ENCODE assay signal across 8 cellular contexts in genomic region chr11:34916014-34916809, GRCh38. TPM values are rescaled to one million over a fixed set of nuclear protein-coding genes. Genes with fewer than 3 reads are reported as not detected.
DNase-seq lines count a peak whose midpoint lies in the region; ATAC-seq and TF ChIP-seq lines count a peak whose summit lies in the region.

Gene APIP (minus strand): TSS chr11:34916379. CDS start chr11:34916284, 95 bp downstream.
Gene PDHX (plus strand): TSS chr11:34916618. CDS start chr11:34916656, 38 bp downstream.

- POLR2A ChIA-PET in activated naive CD8-positive, alpha-beta T cell treated with anti-CD3 and anti-CD28 coated beads, Interleukin-2, amount 10 ng/mL, durations not matched to agents 7 days and 5 days (lab: Charles Lee) = interaction anchor here (0.6 to 1.3 kb wide), 5 partner anchors 9 to 320 kb away, joined by 3 to 4 read pairs (median 3); no protein-coding TSS in a partner anchor

- DNase-seq in NCI-H1417 (lab: John Stamatoyannopoulos, UW) = peak; percentile 98 to 99 (median 98)
- DNase-seq in activated naive CD8-positive, alpha-beta T cell treated with anti-CD3 and anti-CD28 coated beads, Interleukin-2, amount 10 ng/mL, durations not matched to agents 7 days and 5 days = peak; percentile 96
- DNase-seq in head of caudate nucleus = peak; percentile 92 to 99 (median 97)
- peak; percentile 99 for DNase-seq in osteocyte (ENCODE audit: extremely low spot score, unreplicated experiment)
- peak; percentile 91 for DNase-seq in thoracic aorta (ENCODE audit: low spot score)

- H3K9ac ChIP-seq in SU-DHL-6 (ENCODE audit: low read length) = peak within 1 kb of the TSS; percentile 97

- 0 out of 2 replicates have a peak, but pooled peaks cover under 1% of the 10 kb centered on the region for H4K20me1 ChIP-seq in SU-DHL-6 (ENCODE audit: low read depth, low read length)

- H3K4me3 Mint-ChIP-seq in activated naive CD8-positive, alpha-beta T cell treated with anti-CD3 and anti-CD28 coated beads, Interleukin-2, amount 10 ng/mL, durations not matched to agents 7 days and 5 days = peak within 1 kb of the TSS; percentile 94
- H3K4me3 Mint-ChIP-seq in osteocyte (ENCODE audit: unreplicated experiment) = peak within 1 kb of the TSS; percentile 93

- intact Hi-C loops in head of caudate nucleus (cut with DNase I) = no loop called here

- no peaks in the 10 kb centered on the region for H3K9me2 ChIP-seq in SU-DHL-6 (replicated peaks; ENCODE audit: insufficient read depth, low read length)

- peaks cover 16% of the 10 kb centered on the region for H3K36me3 Mint-ChIP-seq in activated naive CD8-positive, alpha-beta T cell treated with anti-CD3 and anti-CD28 coated beads, Interleukin-2, amount 10 ng/mL, durations not matched to agents 7 days and 5 days
- peaks cover 10% of the 10 kb centered on the region for H3K36me3 Mint-ChIP-seq in osteocyte (ENCODE audit: unreplicated experiment)

- H3K4me1 ChIP-seq in thoracic aorta (ENCODE audit: control insufficient read depth in 1 of 2, low read depth in 2 of 2) = peaks cover 9 to 32% of the 10 kb centered on the region in 2 donors

- H3K4me1 Mint-ChIP-seq in activated naive CD8-positive, alpha-beta T cell treated with anti-CD3 and anti-CD28 coated beads, Interleukin-2, amount 10 ng/mL, durations not matched to agents 7 days and 5 days = peaks cover 25% of the 10 kb centered on the region
- H3K4me1 Mint-ChIP-seq in osteocyte (ENCODE audit: unreplicated experiment) = peaks cover 27% of the 10 kb centered on the region

- H3K79me2 ChIP-seq in SU-DHL-6 (ENCODE audit: insufficient read depth, low read length) = peaks cover 50% of the 10 kb centered on the region

- H3K9me3 ChIP-seq in SU-DHL-6 (ENCODE audit: insufficient read depth, low read length) (no peaks in the 10 kb centered on the region; the same call in 1 of the 2 replicates), thoracic aorta (no peaks in the 10 kb centered on the region)

- H3K27me3 ChIP-seq in SU-DHL-6 (ENCODE audit: low read length) (no peaks in the 10 kb centered on the region), thoracic aorta (replicated peaks; ENCODE audit: insufficient read depth) (no peaks in the 10 kb centered on the region)

- peak; percentile 94 for ATAC-seq in HG02763 (IDR thresholded peaks at IDR 0.05; ENCODE audit: unreplicated experiment)
- peak; percentile 95 for ATAC-seq in activated naive CD8-positive, alpha-beta T cell treated with anti-CD3 and anti-CD28 coated beads, Interleukin-2, amount 10 ng/mL, durations not matched to agents 7 days and 5 days (ENCODE audit: low read depth)
- peak; percentile 93 for ATAC-seq in thoracic aorta (ENCODE audit: insufficient number of reproducible peaks, low FRiP score, low read depth)

- no peaks in the 10 kb centered on the region for H3K27me3 Mint-ChIP-seq in activated naive CD8-positive, alpha-beta T cell treated with anti-CD3 and anti-CD28 coated beads, Interleukin-2, amount 10 ng/mL, durations not matched to agents 7 days and 5 days
- H3K27me3 Mint-ChIP-seq in osteocyte (ENCODE audit: unreplicated experiment) = no peaks in the 10 kb centered on the region

- no peak for TF ChIP-seq CTCF in GM12875 (IDR thresholded peaks at IDR 0.05; ENCODE audit: borderline replicate concordance, insufficient read depth, low read depth, low read length)
- TF ChIP-seq CTCF in SU-DHL-6 (IDR thresholded peaks at IDR 0.05; ENCODE audit: insufficient read depth, low read length, poor library complexity, severe bottlenecking) = no peak
- no peak for TF ChIP-seq CTCF in osteocyte (IDR thresholded peaks at IDR 0.05)
- TF ChIP-seq CTCF in thoracic aorta (IDR thresholded peaks at IDR 0.05) = no peak

- H2AFZ ChIP-seq in SU-DHL-6 (ENCODE audit: low read depth, low read length, severe bottlenecking) = peak within 1 kb of the TSS; percentile 96

- H3K9me3 Mint-ChIP-seq in activated naive CD8-positive, alpha-beta T cell treated with anti-CD3 and anti-CD28 coated beads, Interleukin-2, amount 10 ng/mL, durations not matched to agents 7 days and 5 days = peaks cover 4% of the 10 kb centered on the region
- H3K9me3 Mint-ChIP-seq in osteocyte (ENCODE audit: unreplicated experiment) = no peaks in the 10 kb centered on the region

- peak within 1 kb of the TSS; percentile 83 for H3K4me2 ChIP-seq in SU-DHL-6 (ENCODE audit: low read depth, low read length, poor library complexity, severe bottlenecking)

- peak within 1 kb of the TSS; percentile 62 for H3K27ac ChIP-seq in SU-DHL-6 (ENCODE audit: low read depth, low read length)
- H3K27ac ChIP-seq in thoracic aorta = peak within 1 kb of the TSS; percentile 92 to 95

- H3K27ac Mint-ChIP-seq in activated naive CD8-positive, alpha-beta T cell treated with anti-CD3 and anti-CD28 coated beads, Interleukin-2, amount 10 ng/mL, durations not matched to agents 7 days and 5 days = peak within 1 kb of the TSS; percentile 92
- peak within 1 kb of the TSS; percentile 99 for H3K27ac Mint-ChIP-seq in osteocyte (ENCODE audit: unreplicated experiment)

- H3K4me3 ChIP-seq in GM12875 (ENCODE audit: low read depth, low read length) (peak within 1 kb of the TSS; percentile 87), SU-DHL-6 (ENCODE audit: insufficient read depth, low read length, poor library complexity, severe bottlenecking) (peak within 1 kb of the TSS; percentile 80), thoracic aorta (peak within 1 kb of the TSS; percentile 97)

- H3F3A ChIP-seq in SU-DHL-6 (ENCODE audit: insufficient read depth) = peaks cover 7% of the 10 kb centered on the region; the same call in 1 of the 2 replicates

- H3K36me3 ChIP-seq in SU-DHL-6 (ENCODE audit: low read length) (peaks cover 7% of the 10 kb centered on the region; the same call in 1 of the 2 replicates), thoracic aorta (no peaks in the 10 kb centered on the region)

RNA-seq across cellular contexts. Expression of gene APIP, which starts in this region (rescaled TPM):
- 10 to 100 TPM; 25.7 to 29.4 TPM for total RNA-seq in activated naive CD8-positive, alpha-beta T cell treated with anti-CD3 and anti-CD28 coated beads, Interleukin-2, amount 10 ng/mL, durations not matched to agents 7 days and 5 days
- total RNA-seq in osteocyte (19.2 and 21.3 TPM in 2 replicates), thoracic aorta (10 to 100 TPM; 16.9 to 25.0 TPM)

RNA-seq across cellular contexts. Expression of gene PDHX, which starts in this region (rescaled TPM):
- 10 to 100 TPM; 31.4 to 37.1 TPM for total RNA-seq in activated naive CD8-positive, alpha-beta T cell treated with anti-CD3 and anti-CD28 coated beads, Interleukin-2, amount 10 ng/mL, durations not matched to agents 7 days and 5 days
- 27.0 and 34.6 TPM in 2 replicates for total RNA-seq in osteocyte
- 10 to 100 TPM; 19.8 to 27.5 TPM for total RNA-seq in thoracic aorta

Comparison
In these comparisons a context has a peak if more than half of its experiments do, and no peak if none do; other contexts are left out.
1. Peak in every context shown above with its lines: DNase-seq, ATAC-seq, H3K4me3 ChIP-seq and H3K27ac ChIP-seq.